In the genomic region with DNA sequence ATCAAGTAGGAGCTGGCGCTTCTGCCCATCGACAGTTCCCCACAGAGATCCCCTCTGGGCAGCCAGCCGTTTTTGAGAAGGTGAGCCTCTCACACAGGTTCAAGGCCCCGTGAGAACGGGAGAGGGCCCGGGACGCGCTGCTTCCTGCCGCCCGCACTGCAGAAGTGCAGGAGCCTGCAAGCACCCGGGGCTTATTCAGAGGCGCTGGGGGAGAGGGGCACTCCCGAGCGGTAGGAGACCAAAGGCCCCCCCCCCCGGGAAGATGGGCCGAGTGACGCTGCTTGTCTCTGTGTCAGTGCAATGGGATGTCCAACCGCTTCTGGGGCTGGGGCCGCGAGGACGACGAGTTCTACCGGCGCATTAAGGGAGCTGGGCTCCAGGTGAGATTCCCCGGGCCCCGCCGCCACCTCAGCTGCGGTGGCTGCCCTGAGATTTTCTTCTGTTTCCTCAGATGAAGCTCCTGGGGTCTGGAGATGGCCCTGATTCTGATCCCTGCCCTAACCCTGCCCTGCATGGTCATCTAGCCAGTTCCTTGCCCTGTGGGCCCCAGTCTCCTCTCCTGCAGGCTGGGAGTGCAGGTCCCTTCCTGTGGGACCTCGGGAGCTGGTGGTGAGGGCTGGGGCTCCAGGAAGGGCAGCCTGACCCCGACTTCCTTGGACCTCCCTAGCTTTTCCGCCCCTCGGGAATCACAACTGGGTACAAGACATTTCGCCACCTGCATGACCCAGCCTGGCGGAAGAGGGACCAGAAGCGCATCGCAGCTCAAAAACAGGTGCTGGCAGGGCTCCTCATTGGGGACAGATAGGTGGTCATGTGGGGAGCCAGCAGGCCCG, we compare ENCODE assay signal across 1 cellular context.
TF ChIP-seq lines count a peak whose summit lies in the region.

No MANE protein-coding gene starts in this region.

TF ChIP-seq in K562, 482 proteins besides CTCF, POLR2A, EP300 and RAD21:
- TF ChIP-seq KDM4B (IDR thresholded peaks at IDR 0.05; ENCODE audit: borderline replicate concordance in 2 of 2, low read depth in 1 of 2) (no peak), POLR2G (IDR thresholded peaks at IDR 0.05; ENCODE audit: low read depth, low read length) (peak; percentile 53; the same call in 1 of the 2 replicates)
TF ChIP-seq in K562: peak in this region for 1.
